In the genomic region with DNA sequence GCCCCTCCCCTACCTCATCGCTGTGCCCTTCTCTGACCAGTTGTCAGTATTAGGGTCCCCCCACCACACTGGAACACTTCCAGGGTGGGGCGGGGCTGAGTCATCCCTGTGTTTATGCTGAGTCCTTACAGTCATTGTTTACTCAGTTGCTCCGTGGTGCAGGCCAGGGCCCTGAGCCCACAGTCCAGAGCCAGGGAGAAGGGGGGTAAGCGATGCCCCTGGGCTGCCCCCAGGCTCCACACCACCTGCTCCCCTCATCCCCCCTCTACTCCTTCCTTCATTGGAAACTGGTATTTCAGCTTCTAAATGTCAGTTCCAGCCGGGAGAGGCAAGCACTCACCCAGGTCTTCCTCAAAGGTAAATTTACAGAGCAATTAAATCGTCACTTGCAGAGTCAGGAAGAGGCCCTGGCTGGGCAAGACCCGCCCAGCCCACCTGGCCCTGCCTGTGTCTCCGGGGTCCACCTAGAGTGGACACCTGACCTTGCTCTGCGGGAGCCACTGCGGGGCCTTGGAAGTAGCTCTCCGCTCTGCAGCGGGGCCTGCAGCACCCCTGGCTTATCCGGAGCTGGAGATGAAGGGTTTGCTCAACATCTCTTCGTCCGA, we compare ENCODE assay signal across 9 cellular contexts. TPM values are rescaled to one million over a fixed set of nuclear protein-coding genes. Genes with fewer than 3 reads are reported as not detected.
A peak's percentile ranks its signal among the peaks of the same experiment; 100 is the strongest.
DNase-seq lines count a peak whose midpoint lies in the region; ATAC-seq and TF ChIP-seq lines count a peak whose summit lies in the region.
"Had no signal": no experiment of that assay in that cellular context is flagged by ENCODE, and none has a peak within 500 bp of the region (broad histone marks: within the 10 kb centered on the region; RNA-seq: fewer than 3 reads in every experiment).

No MANE protein-coding gene starts in this region.

- no peak overlapping the region for H2BK12ac ChIP-seq in neuronal stem cell (ENCODE audit: low read length)

- H3K14ac ChIP-seq in neuronal stem cell (ENCODE audit: low read length), result peak overlapping the region; percentile 43

- H3K23ac ChIP-seq in neuronal stem cell (ENCODE audit: low read depth, low read length, poor library complexity), result no peak overlapping the region

- H3K27me3 ChIP-seq in neuronal stem cell (ENCODE audit: control insufficient read depth in 3 of 3, insufficient read depth in 3 of 3, low read depth in 1 of 3, low read length in 3 of 3), result peaks cover 20 to 83% (median 32%) of the 10 kb centered on the region in 3 experiments
- H3K27me3 ChIP-seq in tibial artery, result peaks cover 0 to 46% of the 10 kb centered on the region in 2 donors

- no peak overlapping the region for H4K8ac ChIP-seq in neuronal stem cell (ENCODE audit: low read depth, low read length)

- H3K4me2 ChIP-seq in neuronal stem cell (ENCODE audit: insufficient read depth, low read length, poor library complexity, severe bottlenecking), result no peak overlapping the region

- H3K9me3 ChIP-seq in neuronal stem cell (replicated peaks in 1 of 2; ENCODE audit: control insufficient read depth in 2 of 2, insufficient read depth in 1 of 2, low read depth in 1 of 2, low read length in 2 of 2), result no peaks in the 10 kb centered on the region
- no peaks in the 10 kb centered on the region for H3K9me3 ChIP-seq in tibial artery

- H3K27ac ChIP-seq in neuronal stem cell (replicated peaks; ENCODE audit: low read length) (no peak overlapping the region), tibial artery (no peak overlapping the region)
- H3K27ac ChIP-seq: epithelial cell of prostate had no signal

- peak overlapping the region; percentile 53 for H3K18ac ChIP-seq in neuronal stem cell (ENCODE audit: low read length)

- ATAC-seq in sciatic nerve, result no peak
- no peak for ATAC-seq in GM21529 (IDR thresholded peaks at IDR 0.05; ENCODE audit: unreplicated experiment)

- peaks cover 2% of the 10 kb centered on the region for H3K79me1 ChIP-seq in neuronal stem cell (ENCODE audit: low read depth, low read length)

- no peak overlapping the region for H3K9ac ChIP-seq in neuronal stem cell (ENCODE audit: low read depth, low read length, poor library complexity)

- H2AK5ac ChIP-seq in neuronal stem cell (ENCODE audit: low read depth, low read length), result peak overlapping the region; percentile 32

- H4K91ac ChIP-seq in neuronal stem cell (ENCODE audit: low read depth, low read length, poor library complexity), result no peak overlapping the region

- no peaks in the 10 kb centered on the region for H3K36me3 ChIP-seq in neuronal stem cell (replicated peaks in 1 of 2; ENCODE audit: control insufficient read depth in 2 of 2, insufficient read depth in 2 of 2, low read length in 2 of 2)
- H3K36me3 ChIP-seq in tibial artery, result no peaks in the 10 kb centered on the region

- H2AFZ ChIP-seq in neuronal stem cell (ENCODE audit: low read length), result no peak overlapping the region

- no peak overlapping the region for H2BK15ac ChIP-seq in neuronal stem cell (ENCODE audit: low read length)

- H2BK5ac ChIP-seq in neuronal stem cell (ENCODE audit: low read length), result no peak overlapping the region

- H3K4me3 ChIP-seq in neuronal stem cell (ENCODE audit: low read length in 2 of 2), result no peak overlapping the region
- H3K4me3 ChIP-seq in tibial artery, result no peak overlapping the region

- H2BK120ac ChIP-seq in neuronal stem cell (ENCODE audit: low read depth, low read length), result no peak overlapping the region

- intact Hi-C loops in tibial artery (cut with DNase I; ENCODE audit: low total_unique reads), result no loop called here
- intact Hi-C loops in sciatic nerve (cut with DNase I), result no loop called here

- WGBS in neuronal stem cell (ENCODE audit: extremely low coverage in 2 of 2, insufficient read length in 2 of 2, insufficient replicate concordance in 1 of 2), 2 donors, result no CpG with 5 or more reads among the region's 15 CpGs

- no peak overlapping the region for H3K4ac ChIP-seq in neuronal stem cell (ENCODE audit: low read length)

- no peak for TF ChIP-seq CTCF in tibial artery (IDR thresholded peaks at IDR 0.05)

- H3K4me1 ChIP-seq in neuronal stem cell (ENCODE audit: control insufficient read depth in 2 of 2, insufficient read depth in 1 of 2, low read depth in 1 of 2, low read length in 2 of 2) (peaks cover 0 to 4% of the 10 kb centered on the region in 2 donors), tibial artery (peaks cover 4 to 46% (median 21%) of the 10 kb centered on the region in 4 donors)

- peak; percentile 92 for DNase-seq in DMS53 treated with DMSO at 0.1 percent for 48 hours (lab: John Stamatoyannopoulos, UW; ENCODE audit: unreplicated experiment)
- peak; percentile 100 for DNase-seq in NCI-H146 (lab: John Stamatoyannopoulos, UW)
- peak; percentile 76 for DNase-seq in astrocyte of the hippocampus (ENCODE audit: low read depth, low spot score)
- DNase-seq in neuronal stem cell (ENCODE audit: low spot score), result no peak
- no peak for DNase-seq in effector CD4-positive, alpha-beta T cell
- DNase-seq in tibial artery, result no peak
- DNase-seq in sciatic nerve (ENCODE audit: low spot score), result no peak

RNA-seq across cellular contexts. Expression of a gene that starts 4.8 kb away (rescaled TPM):
- polyA plus RNA-seq in neuronal stem cell (2013, experiment 1 of 2), result 1.7 TPM
- polyA plus RNA-seq in neuronal stem cell (2013, experiment 2 of 2), result 2.6 TPM
- total RNA-seq in sciatic nerve, result 13.8 TPM

RNA-seq across cellular contexts. Expression of a gene that starts 43.1 kb away (rescaled TPM):
- not detected for polyA plus RNA-seq in neuronal stem cell (2013, experiment 1 of 2)
- not detected for polyA plus RNA-seq in neuronal stem cell (2013, experiment 2 of 2)
- total RNA-seq in sciatic nerve, result 7.3 TPM

Comparison
In these comparisons a context has a peak if more than half of its experiments do, and no peak if none do; other contexts are left out.
1. DNase-seq: peak in DMS53 treated with DMSO at 0.1 percent for 48 hours (single experiment), NCI-H146 (single experiment) and astrocyte of the hippocampus (single experiment); none in neuronal stem cell (single experiment), effector CD4-positive, alpha-beta T cell (single experiment), tibial artery (0 of 2) and sciatic nerve (single experiment).